In genomic region chr9:105425817-105426433, GRCh38 we compare ENCODE assay signal across 8 cellular contexts. TPM values are rescaled to one million over a fixed set of nuclear protein-coding genes. Genes with fewer than 3 reads are reported as not detected.
A peak's percentile ranks its signal among the peaks of the same experiment; 100 is the strongest.
DNase-seq lines count a peak whose midpoint lies in the region; ATAC-seq and TF ChIP-seq lines count a peak whose summit lies in the region.

No MANE protein-coding gene starts in this region.

- TF ChIP-seq CTCF in BE2C (IDR thresholded peaks at IDR 0.05; ENCODE audit: low read depth, low read length) (peak; percentile 52), epithelial cell of esophagus (IDR thresholded peaks at IDR 0.05; ENCODE audit: insufficient read depth, low read depth, low read length, missing control alignments) (peak; percentile 51), tibial nerve (IDR thresholded peaks at IDR 0.05) (peak; percentile 24 to 35 (median 33))

- H3K27me3 ChIP-seq in BE2C (no peaks in the 10 kb centered on the region), tibial nerve (no peaks in the 10 kb centered on the region)

- 81 to 82% methylated on average over 2 of the region's 2 CpGs for WGBS in tibial nerve, 2 donors

- no peaks in the 10 kb centered on the region for H3K9me3 ChIP-seq in BE2C
- H3K9me3 ChIP-seq in tibial nerve, result no peaks in the 10 kb centered on the region

- no peaks in the 10 kb centered on the region for H3K36me3 ChIP-seq in BE2C
- no peaks in the 10 kb centered on the region for H3K36me3 ChIP-seq in tibial nerve

- H3K4me3 ChIP-seq in BE2C (ENCODE audit: low read depth, low read length) (no peak overlapping the region), epithelial cell of esophagus (ENCODE audit: low read length) (no peak overlapping the region), tibial nerve (no peak overlapping the region)

- H3K27ac ChIP-seq in tibial nerve, result no peak overlapping the region

- ATAC-seq in GM19351 (IDR thresholded peaks at IDR 0.05; ENCODE audit: unreplicated experiment), result peak; percentile 87
- no peak for ATAC-seq in HG02642 (IDR thresholded peaks at IDR 0.05; ENCODE audit: poor library complexity, unreplicated experiment)
- no peak for ATAC-seq in HG03097 (IDR thresholded peaks at IDR 0.05; ENCODE audit: low FRiP score, unreplicated experiment)

- TF ChIP-seq EP300 in tibial nerve (IDR thresholded peaks at IDR 0.05), result no peak

- TF ChIP-seq POLR2A in tibial nerve (IDR thresholded peaks at IDR 0.05), result no peak

- DNase-seq in BE2C (no peak), NCI-H1105 (lab: John Stamatoyannopoulos, UW) (peak; percentile 9), epithelial cell of esophagus (ENCODE audit: low read depth) (peak; percentile 38), tibial nerve (ENCODE audit: low spot score in 2 of 2) (no peak), DMS79 (lab: John Stamatoyannopoulos, UW) (no peak)

- no peaks in the 10 kb centered on the region for H3K4me1 ChIP-seq in BE2C
- no peaks in the 10 kb centered on the region for H3K4me1 ChIP-seq in tibial nerve

RNA-seq across cellular contexts. Expression of gene FSD1L, which starts 21.9 kb away (rescaled TPM):
- polyA plus RNA-seq in BE2C (2012; ENCODE audit: insufficient read depth, insufficient read length, low read depth), result 2.3 TPM
- total RNA-seq in tibial nerve, result 10 to 100 TPM in 1 of 4 donors, 1 to 10 TPM in 3; 2.9 to 13.2 (median 6.0) TPM

Comparison
In these comparisons a context has a peak if more than half of its experiments do, and no peak if none do; other contexts are left out.
1. DNase-seq: peak in NCI-H1105 (single experiment) and epithelial cell of esophagus (single experiment); none in BE2C (single experiment), tibial nerve (0 of 2) and DMS79 (single experiment).
2. Peak in every context shown above with its lines, with median percentiles within 50 percentile points of each other: CTCF ChIP-seq.